In the genomic region with DNA sequence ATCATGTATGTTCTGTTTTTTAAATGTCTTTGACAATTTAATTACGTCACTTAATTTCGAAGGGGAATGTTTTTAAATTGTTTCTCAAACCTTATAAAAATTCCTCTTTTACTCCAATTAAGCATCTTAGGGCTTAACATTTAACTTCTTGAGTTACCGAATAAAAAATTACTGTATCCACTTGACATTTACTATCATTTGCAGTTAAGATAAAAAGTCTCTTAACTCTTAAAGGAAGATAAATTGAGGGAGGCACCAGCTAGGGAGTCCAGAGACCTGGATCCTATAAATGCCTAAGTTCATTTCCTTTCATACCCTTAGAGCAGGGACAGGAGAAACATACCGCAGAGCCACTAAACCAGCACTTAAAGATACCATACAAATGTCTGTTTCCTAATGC, we compare ENCODE assay signal across 15 cellular contexts.
DNase-seq lines count a peak whose midpoint lies in the region; FAIRE-seq and TF ChIP-seq lines count a peak whose summit lies in the region.
"Had no signal": no experiment of that assay in that cellular context is flagged by ENCODE, and none has a peak within 500 bp of the region (broad histone marks: within the 10 kb centered on the region; RNA-seq: fewer than 3 reads in every experiment).

No MANE protein-coding gene starts in this region.

- H3K4ac ChIP-seq in trophoblast cell (ENCODE audit: low read depth, low read length), result no peak overlapping the region

- no peak overlapping the region for H3K4me3 Mint-ChIP-seq in CD14-positive monocyte
- H3K4me3 Mint-ChIP-seq in astrocyte (ENCODE audit: unreplicated experiment), result peak overlapping the region; percentile 64
- H3K4me3 Mint-ChIP-seq: activated T-helper 1 cell treated with anti-CD3 and anti-CD28 coated beads, Interleukin-12 subunit alpha, Interleukin-12 subunit beta, Interleukin-2, Interleukin-4 antibody, amounts not matched to agents 30 ng/mL and 10 ng/mL and 1 ng/mL, durations not matched to agents 14 hours and 24 hours and 36 hours had no signal

- H2BK5ac ChIP-seq in trophoblast cell (ENCODE audit: low read depth, low read length, poor library complexity), result no peak overlapping the region

- peaks cover 17% of the 10 kb centered on the region for H3K4me1 Mint-ChIP-seq in CD14-positive monocyte
- H3K4me1 Mint-ChIP-seq in astrocyte (ENCODE audit: low read depth, unreplicated experiment), result peaks cover 58% of the 10 kb centered on the region

- intact Hi-C loops in CD14-positive monocyte (cut with micrococcal nuclease), result no loop called here
- intact Hi-C loops in sigmoid colon (cut with DNase I), result loop anchor here (2.0 to 10.0 kb wide), 2 partner anchors 100 to 252 kb away; a partner anchor contains a TSS

- no peak overlapping the region for H2AK5ac ChIP-seq in trophoblast cell (ENCODE audit: low read length)

- H3K79me2 ChIP-seq in astrocyte (ENCODE audit: insufficient read depth, low read length) (no peaks in the 10 kb centered on the region), hepatocyte (no peaks in the 10 kb centered on the region), trophoblast cell (ENCODE audit: control insufficient read depth, insufficient read depth, low read length, poor library complexity) (no peaks in the 10 kb centered on the region)

- no peak for TF ChIP-seq EP300 in sigmoid colon (IDR thresholded peaks at IDR 0.05)

- no peak overlapping the region for H4K91ac ChIP-seq in trophoblast cell (ENCODE audit: low read depth, low read length)

- no peak overlapping the region for H3K23ac ChIP-seq in trophoblast cell (ENCODE audit: low read length)

- H2AFZ ChIP-seq in astrocyte (ENCODE audit: low read depth, low read length), result no peak overlapping the region
- no peak overlapping the region for H2AFZ ChIP-seq in hepatocyte
- no peak overlapping the region for H2AFZ ChIP-seq in trophoblast cell (ENCODE audit: insufficient read depth, low read length, poor library complexity)

- H3K36me3 ChIP-seq in astrocyte (ENCODE audit: insufficient read depth, low read length), result no peaks in the 10 kb centered on the region
- no peaks in the 10 kb centered on the region for H3K36me3 ChIP-seq in hepatocyte (replicated peaks; ENCODE audit: insufficient read depth, low read depth)
- H3K36me3 ChIP-seq in sigmoid colon, result no peaks in the 10 kb centered on the region
- H3K36me3 ChIP-seq in trophoblast cell (ENCODE audit: control insufficient read depth in 1 of 2, insufficient read depth in 2 of 2, low read length in 2 of 2), result no peaks in the 10 kb centered on the region

- peaks cover 17% of the 10 kb centered on the region for H3K4me1 ChIP-seq in astrocyte (ENCODE audit: insufficient read depth, low read length)
- H3K4me1 ChIP-seq in hepatocyte (ENCODE audit: insufficient read depth), result peaks cover 17% of the 10 kb centered on the region
- H3K4me1 ChIP-seq in sigmoid colon, result peaks cover 0 to 55% (median 46%) of the 10 kb centered on the region in 4 donors
- peaks cover 5 to 9% of the 10 kb centered on the region in 2 experiments for H3K4me1 ChIP-seq in trophoblast cell (ENCODE audit: control insufficient read depth in 1 of 2, insufficient read depth in 2 of 2, low read length in 2 of 2)

- H2BK12ac ChIP-seq in trophoblast cell (ENCODE audit: low read length), result no peak overlapping the region

- no peak overlapping the region for H4K8ac ChIP-seq in trophoblast cell (ENCODE audit: low read depth, low read length)

- H3K9me2 ChIP-seq in hepatocyte (replicated peaks; ENCODE audit: insufficient read depth), result no peaks in the 10 kb centered on the region

- H3K9ac ChIP-seq in astrocyte (ENCODE audit: low read length) (peak overlapping the region; percentile 0), trophoblast cell (ENCODE audit: low read length) (no peak overlapping the region)

- peaks cover 9 to 26% of the 10 kb centered on the region in 2 donors for H3K36me3 Mint-ChIP-seq in CD14-positive monocyte
- H3K36me3 Mint-ChIP-seq in astrocyte (ENCODE audit: low read depth, unreplicated experiment), result peaks cover 1% of the 10 kb centered on the region

- H3K4me2 ChIP-seq in astrocyte (ENCODE audit: low read length), result no peak overlapping the region
- peak overlapping the region; percentile 38 for H3K4me2 ChIP-seq in hepatocyte
- H3K4me2 ChIP-seq in trophoblast cell (ENCODE audit: low read length), result no peak overlapping the region

- TF ChIP-seq CTCF in CD14-positive monocyte (IDR thresholded peaks at IDR 0.05) (no peak), astrocyte (IDR thresholded peaks at IDR 0.05; ENCODE audit: insufficient read depth, low read depth, low read length) (no peak), hepatocyte (IDR thresholded peaks at IDR 0.05; ENCODE audit: poor library complexity) (no peak), sigmoid colon (IDR thresholded peaks at IDR 0.05) (no peak)

- H4K20me1 ChIP-seq in astrocyte (ENCODE audit: insufficient read depth, low read length), result no peaks in the 10 kb centered on the region
- no peaks in the 10 kb centered on the region for H4K20me1 ChIP-seq in hepatocyte (ENCODE audit: insufficient read depth, poor library complexity, severe bottlenecking)

- no peak overlapping the region for H3K18ac ChIP-seq in trophoblast cell (ENCODE audit: low read length)

- H3K9me3 ChIP-seq in astrocyte (ENCODE audit: insufficient read depth, low read depth, low read length) (no peaks in the 10 kb centered on the region), hepatocyte (ENCODE audit: low read depth) (no peaks in the 10 kb centered on the region), sigmoid colon (no peaks in the 10 kb centered on the region), trophoblast cell (ENCODE audit: insufficient read depth, low read depth, low read length) (no peaks in the 10 kb centered on the region)

- no peak for TF ChIP-seq POLR2A in sigmoid colon (IDR thresholded peaks at IDR 0.05)

- no peak for FAIRE-seq in astrocyte (lab: Jason Lieb, UNC)
- FAIRE-seq: GM12892 had no signal

- H3K4me3 ChIP-seq in astrocyte (ENCODE audit: insufficient read depth, low read depth, low read length) (no peak overlapping the region), hepatocyte (no peak overlapping the region), sigmoid colon (peak overlapping the region in 2 of 4 donors; percentile 4 to 28), trophoblast cell (ENCODE audit: low read depth, low read length) (no peak overlapping the region)

- H3K27me3 Mint-ChIP-seq in CD14-positive monocyte (ENCODE audit: low read depth in 3 of 3) (peaks cover 0 to 1% (median 0%) of the 10 kb centered on the region in 3 donors), astrocyte (ENCODE audit: low read depth, unreplicated experiment) (no peaks in the 10 kb centered on the region)

- H3K9me3 Mint-ChIP-seq in CD14-positive monocyte (no peaks in the 10 kb centered on the region), astrocyte (ENCODE audit: unreplicated experiment) (no peaks in the 10 kb centered on the region)
- H3K9me3 Mint-ChIP-seq: activated T-helper 1 cell treated with anti-CD3 and anti-CD28 coated beads, Interleukin-12 subunit alpha, Interleukin-12 subunit beta, Interleukin-2, Interleukin-4 antibody, amounts not matched to agents 30 ng/mL and 10 ng/mL and 1 ng/mL, durations not matched to agents 14 hours and 24 hours and 36 hours had no signal

- H3K27me3 ChIP-seq in astrocyte (ENCODE audit: insufficient read depth, low read length), result no peaks in the 10 kb centered on the region
- no peaks in the 10 kb centered on the region for H3K27me3 ChIP-seq in hepatocyte
- H3K27me3 ChIP-seq in sigmoid colon, result no peaks in the 10 kb centered on the region
- H3K27me3 ChIP-seq in trophoblast cell (ENCODE audit: insufficient read depth, low read length), result no peaks in the 10 kb centered on the region

- no peak for DNase-seq in CD14-positive monocyte (ENCODE audit: low spot score)
- no peak for DNase-seq in astrocyte (ENCODE audit: low read depth)
- DNase-seq in hepatocyte (ENCODE audit: low spot score), result no peak
- no peak for DNase-seq in sigmoid colon
- DNase-seq in NCI-H1930 (lab: John Stamatoyannopoulos, UW), result no peak
- DNase-seq in activated gamma-delta T cell (lab: John Stamatoyannopoulos, UW), result no peak
- DNase-seq in trophoblast cell, result no peak
- DNase-seq in D341Med (ENCODE audit: low spot score), result no peak
- DNase-seq: activated CD4-positive, CD25-positive, alpha-beta regulatory T cell treated with anti-CD3 and anti-CD28 coated beads, Interleukin-2, amount 50 U/mL, for 72 hours; DMS 273 treated with DMSO at 0.1 percent for 48 hours; NCI-H1092 treated with DMSO at 0.1 percent for 48 hours; NCI-H526 treated with DMSO at 0.1 percent for 48 hours; stimulated activated CD8-positive, alpha-beta memory T cell treated with anti-CD3 and anti-CD28 coated beads, Interleukin-4, amount 100 ng/mL, for 48 hours had no signal

- WGBS in hepatocyte (ENCODE audit: low lambda C conversion rate, missing lambda C conversion rate), result 41% methylated on average over 4 of the region's 4 CpGs
- 68 to 72% methylated on average over 4 of the region's 4 CpGs for WGBS in sigmoid colon, 2 donors
- WGBS in trophoblast cell (ENCODE audit: extremely low coverage, insufficient coverage, insufficient read length), result no CpG with 5 or more reads among the region's 4 CpGs

- no peak overlapping the region for H4K12ac ChIP-seq in trophoblast cell (ENCODE audit: low read depth, low read length)

- H3K79me1 ChIP-seq in trophoblast cell (ENCODE audit: low read length), result peaks cover 9% of the 10 kb centered on the region

- H3K27ac ChIP-seq in astrocyte (ENCODE audit: low read depth, low read length) (peak overlapping the region; percentile 11), hepatocyte (peak overlapping the region; percentile 54), sigmoid colon (peak overlapping the region; percentile 75 to 88 (median 82)), trophoblast cell (ENCODE audit: low read depth, low read length) (no peak overlapping the region)

- H3K27ac Mint-ChIP-seq in CD14-positive monocyte, result peak overlapping the region; percentile 32 to 92 (median 64)
- H3K27ac Mint-ChIP-seq in astrocyte (ENCODE audit: unreplicated experiment), result peak overlapping the region; percentile 99
- H3K27ac Mint-ChIP-seq: activated T-helper 1 cell treated with anti-CD3 and anti-CD28 coated beads, Interleukin-12 subunit alpha, Interleukin-12 subunit beta, Interleukin-2, Interleukin-4 antibody, amounts not matched to agents 30 ng/mL and 10 ng/mL and 1 ng/mL, durations not matched to agents 14 hours and 24 hours and 36 hours had no signal

- no peak overlapping the region for H3K14ac ChIP-seq in trophoblast cell (ENCODE audit: low read length)

- H2BK120ac ChIP-seq in trophoblast cell (ENCODE audit: insufficient read depth, low read length, poor library complexity), result no peak overlapping the region
